In genomic region chr19:55703790-55704215, GRCh38 we compare ENCODE assay signal across 10 cellular contexts. TPM values are rescaled to one million over a fixed set of nuclear protein-coding genes. Genes with fewer than 3 reads are reported as not detected.
DNase-seq lines count a peak whose midpoint lies in the region; ATAC-seq and TF ChIP-seq lines count a peak whose summit lies in the region.
"Had no signal": no experiment of that assay in that cellular context is flagged by ENCODE, and none has a peak within 500 bp of the region (broad histone marks: within the 10 kb centered on the region; RNA-seq: fewer than 3 reads in every experiment).

No MANE protein-coding gene starts in this region.

- H3K4me3 Mint-ChIP-seq in activated T-cell treated with anti-CD3 and anti-CD28 coated beads, Interleukin-2, amount 50 U/mL, for 24 hours: no peak overlapping the region

- H3K9me3 ChIP-seq in psoas muscle (no peaks in the 10 kb centered on the region), MG63 (no peaks in the 10 kb centered on the region)
- H3K9me3 ChIP-seq: BLaER1 had no signal

- H3K27ac ChIP-seq in psoas muscle: no peak overlapping the region
- H3K27ac ChIP-seq: BLaER1 had no signal

- H3K4me3 ChIP-seq in psoas muscle: no peak overlapping the region
- no peak overlapping the region for H3K4me3 ChIP-seq in MG63
- H3K4me3 ChIP-seq: BLaER1 had no signal

- H3K36me3 Mint-ChIP-seq in activated T-cell treated with anti-CD3 and anti-CD28 coated beads, Interleukin-2, amount 50 U/mL, for 24 hours (ENCODE audit: low read depth): peaks cover 49% of the 10 kb centered on the region

- peak; percentile 37 to 80 (median 73) for ATAC-seq in psoas muscle

- DNase-seq in activated CD4-positive, alpha-beta T cell treated with anti-CD3 and anti-CD28 coated beads for 24 hours (ENCODE audit: low read depth in 2 of 2): peak; percentile 28 to 40
- no peak for DNase-seq in activated CD4-positive, alpha-beta T cell treated with anti-CD3 and anti-CD28 coated beads for 1 hour
- peak; percentile 64 for DNase-seq in activated T-cell treated with anti-CD3 and anti-CD28 coated beads, Interleukin-2, amount 50 U/mL, for 24 hours
- peak; percentile 76 for DNase-seq in germinal center (ENCODE audit: low spot score)
- no peak for DNase-seq in psoas muscle
- DNase-seq in SHP77 (lab: John Stamatoyannopoulos, UW): no peak
- no peak for DNase-seq in UCSD-AML1 (lab: John Stamatoyannopoulos, UW; ENCODE audit: unreplicated experiment)
- no peak for DNase-seq in MG63

- H3K9me3 Mint-ChIP-seq in activated T-cell treated with anti-CD3 and anti-CD28 coated beads, Interleukin-2, amount 50 U/mL, for 24 hours: no peaks in the 10 kb centered on the region

- WGBS in psoas muscle, 3 donors: 35 to 39% (median 39%) methylated on average over 38 of the region's 38 CpGs

- H3K36me3 ChIP-seq in psoas muscle (ENCODE audit: insufficient read depth in 1 of 2, low read depth in 1 of 2): peaks cover 0 to 24% of the 10 kb centered on the region in 2 donors
- peaks cover 24% of the 10 kb centered on the region for H3K36me3 ChIP-seq in MG63

- H3K27me3 ChIP-seq in psoas muscle (ENCODE audit: insufficient read depth in 3 of 3, low read length in 2 of 3) (no peaks in the 10 kb centered on the region), MG63 (peaks cover 7% of the 10 kb centered on the region)
- H3K27me3 ChIP-seq: BLaER1 had no signal

- intact Hi-C loops in psoas muscle (cut with DNase I): no loop called here

- peaks cover 6% of the 10 kb centered on the region for H3K4me1 Mint-ChIP-seq in activated T-cell treated with anti-CD3 and anti-CD28 coated beads, Interleukin-2, amount 50 U/mL, for 24 hours (ENCODE audit: low read depth)

- H3K4me1 ChIP-seq in psoas muscle: no peaks in the 10 kb centered on the region

- no peaks in the 10 kb centered on the region for H3K27me3 Mint-ChIP-seq in activated T-cell treated with anti-CD3 and anti-CD28 coated beads, Interleukin-2, amount 50 U/mL, for 24 hours

- H3K27ac Mint-ChIP-seq in activated T-cell treated with anti-CD3 and anti-CD28 coated beads, Interleukin-2, amount 50 U/mL, for 24 hours: no peak overlapping the region

- TF ChIP-seq CTCF in psoas muscle (IDR thresholded peaks at IDR 0.05): peak; percentile 68

RNA-seq across cellular contexts. Expression of gene EPN1, which starts 28.8 kb away (rescaled TPM):
- total RNA-seq in psoas muscle: 100 to 1,000 TPM; 113 to 134 (median 125) TPM
- 100 to 1,000 TPM; 117 to 211 (median 145) TPM for polyA plus RNA-seq in psoas muscle
- 57.1 and 158 TPM in 2 replicates for total RNA-seq in MG63 (2014; rRNA removed; shearing (Covaris generic); ENCODE audit: low replicate concordance)

RNA-seq across cellular contexts. Expression of gene NLRP9, which starts 34.4 kb away (rescaled TPM):
- not detected for total RNA-seq in psoas muscle
- not detected for polyA plus RNA-seq in psoas muscle
- not detected in 2 replicates for total RNA-seq in MG63 (2014; rRNA removed; shearing (Covaris generic); ENCODE audit: low replicate concordance)
- total RNA-seq: activated CD8-positive, alpha-beta memory T cell treated with anti-CD3 and anti-CD28 coated beads for 36 hours had no signal

RNA-seq across cellular contexts. Expression of gene U2AF2, which starts 49.0 kb away (rescaled TPM):
- 10 to 100 TPM; 58.8 to 85.2 (median 78.2) TPM for total RNA-seq in psoas muscle
- 100 to 1,000 TPM in 1 of 3 donors, 10 to 100 TPM in 2; 54.1 to 116 (median 55.1) TPM for polyA plus RNA-seq in psoas muscle
- 128 and 226 TPM in 2 replicates for total RNA-seq in MG63 (2014; rRNA removed; shearing (Covaris generic); ENCODE audit: low replicate concordance)

RNA-seq across cellular contexts. Expression of gene RFPL4A, which starts 55.1 kb away (rescaled TPM):
- not detected for total RNA-seq in psoas muscle
- polyA plus RNA-seq in psoas muscle: not detected
- not detected in 2 replicates for total RNA-seq in MG63 (2014; rRNA removed; shearing (Covaris generic); ENCODE audit: low replicate concordance)
- total RNA-seq: activated CD8-positive, alpha-beta memory T cell treated with anti-CD3 and anti-CD28 coated beads for 36 hours had no signal

RNA-seq across cellular contexts. Expression of gene CCDC106, which starts 55.8 kb away (rescaled TPM):
- total RNA-seq in psoas muscle: 10 to 100 TPM in 2 of 4 donors, 1 to 10 TPM in 2; 8.0 to 12.0 (median 10.4) TPM
- polyA plus RNA-seq in psoas muscle: 10 to 100 TPM in 2 of 3 donors, 1 to 10 TPM in 1; 4.4 to 11.8 (median 10.0) TPM
- 1.3 and 4.8 TPM in 2 replicates for total RNA-seq in MG63 (2014; rRNA removed; shearing (Covaris generic); ENCODE audit: low replicate concordance)

Comparison
In these comparisons a context has a peak if more than half of its experiments do, and no peak if none do; other contexts are left out.
1. DNase-seq: peak in activated CD4-positive, alpha-beta T cell treated with anti-CD3 and anti-CD28 coated beads for 24 hours (2 of 2), activated T-cell treated with anti-CD3 and anti-CD28 coated beads, Interleukin-2, amount 50 U/mL, for 24 hours (single experiment) and germinal center (single experiment); none in activated CD4-positive, alpha-beta T cell treated with anti-CD3 and anti-CD28 coated beads for 1 hour (single experiment), psoas muscle (0 of 2), SHP77 (0 of 2), UCSD-AML1 (single experiment) and MG63 (single experiment).